In genomic region chr10:72997099-72997498, GRCh38 we compare ENCODE assay signal across 36 cellular contexts. TPM values are rescaled to one million over a fixed set of nuclear protein-coding genes. Genes with fewer than 3 reads are reported as not detected.
"Had no signal": no experiment of that assay in that cellular context is flagged by ENCODE, and none has a peak within 500 bp of the region (broad histone marks: within the 10 kb centered on the region; RNA-seq: fewer than 3 reads in every experiment).

No MANE protein-coding gene starts in this region.

- H3K4me1 ChIP-seq: parathyroid adenoma, psoas muscle, spleen, thyroid gland, tibial nerve, upper lobe of left lung, vagina had no signal

- H2AFZ ChIP-seq: parathyroid adenoma had no signal

- H3K9me3 ChIP-seq: neutrophil, ovary, psoas muscle, thoracic aorta, thyroid gland, upper lobe of left lung, vagina had no signal

- DNase-seq: naive thymus-derived CD8-positive, alpha-beta T cell; nephron progenitor cell; nucleus accumbens; ovary; posterior cingulate gyrus; psoas muscle; right cardiac atrium; spleen; stimulated activated CD4-positive, alpha-beta T cell treated with anti-CD3 and anti-CD28 coated beads, Interleukin-12 subunit alpha, Interleukin-12 subunit beta, amount 100 ng/mL, for 4 hours; stimulated activated CD4-positive, alpha-beta T cell treated with anti-CD3 and anti-CD28 coated beads, Interleukin-1b, Interleukin-23, amount 100 ng/mL, for 48 hours; stimulated activated CD4-positive, alpha-beta T cell treated with anti-CD3 and anti-CD28 coated beads, Interleukin-4, amount 100 ng/mL, for 1 hour; stimulated activated CD4-positive, alpha-beta T cell treated with anti-CD3 and anti-CD28 coated beads, Interleukin-4, amount 100 ng/mL, for 4 hours; stimulated activated CD8-positive, alpha-beta memory T cell treated with anti-CD3 and anti-CD28 coated beads, Interleukin-4, amount 100 ng/mL, for 48 hours; stimulated activated naive CD4-positive, alpha-beta T cell; stimulated activated naive CD8-positive, alpha-beta T cell treated with anti-CD3 and anti-CD28 coated beads, Interleukin-15, amount 100 ng/mL, for 72 hours; stimulated activated naive CD8-positive, alpha-beta T cell treated with anti-CD3 and anti-CD28 coated beads, Interleukin-15, Interleukin-2, amounts not matched to agents 100 U/mL and 50 U/mL, for 24 hours; substantia nigra; thyroid gland; trophoblast cell; upper lobe of left lung had no signal

- ATAC-seq: naive thymus-derived CD8-positive, alpha-beta T cell; natural killer cell treated with Interleukin-12 subunit alpha and Interleukin-12 subunit beta and Interleukin-15 and Interleukin-18, amount 100 ng/mL, for 72 hours; right cardiac atrium; sciatic nerve; stimulated activated memory B cell treated with anti-CD40 and anti-IgM and Interleukin-4, amounts not matched to agents 10 μg/mL and 1 μg/mL and 100 μg/mL, for 72 hours; stimulated activated naive CD8-positive, alpha-beta T cell treated with anti-CD3 and anti-CD28 coated beads, Interleukin-15, amount 100 ng/mL, for 72 hours; stimulated activated naive CD8-positive, alpha-beta T cell treated with anti-CD3 and anti-CD28 coated beads, Interleukin-15, Interleukin-2, amounts not matched to agents 100 U/mL and 50 U/mL, for 24 hours had no signal

- H3K4me2 ChIP-seq: smooth muscle cell had no signal

- H3K4me1 Mint-ChIP-seq: nephron progenitor cell; neural crest cell; stimulated activated memory B cell treated with anti-CD40 and anti-IgM and Interleukin-4, amounts not matched to agents 10 μg/mL and 1 μg/mL and 100 μg/mL, for 72 hours; stimulated activated naive CD8-positive, alpha-beta T cell treated with anti-CD3 and anti-CD28 coated beads, Interleukin-15, amount 100 ng/mL, for 72 hours had no signal

- H3K9me3 Mint-ChIP-seq: natural killer cell treated with Interleukin-12 subunit alpha and Interleukin-12 subunit beta and Interleukin-15 and Interleukin-18, amount 100 ng/mL, for 72 hours had no signal

- H3K27ac ChIP-seq: neutrophil, ovary, parathyroid adenoma, psoas muscle, skin epidermis, spleen, thoracic aorta, thyroid gland, tibial nerve, upper lobe of left lung, vagina had no signal

- FAIRE-seq: urothelium cell line had no signal

- H3K4me3 ChIP-seq: ovary, psoas muscle, skin epidermis, smooth muscle cell, spleen, thoracic aorta, thyroid gland, tibial nerve, upper lobe of left lung, vagina had no signal

- H3K27me3 Mint-ChIP-seq: naive thymus-derived CD8-positive, alpha-beta T cell; natural killer cell treated with Interleukin-12 subunit alpha and Interleukin-12 subunit beta and Interleukin-15 and Interleukin-18, amount 100 ng/mL, for 72 hours; progenitor cell of endocrine pancreas; stimulated activated memory B cell treated with anti-CD40 and anti-IgM and Interleukin-4, amounts not matched to agents 10 μg/mL and 1 μg/mL and 100 μg/mL, for 72 hours; stimulated activated naive CD8-positive, alpha-beta T cell treated with anti-CD3 and anti-CD28 coated beads, Interleukin-15, amount 100 ng/mL, for 72 hours had no signal

- H3K27ac Mint-ChIP-seq: naive thymus-derived CD8-positive, alpha-beta T cell; natural killer cell treated with Interleukin-12 subunit alpha and Interleukin-12 subunit beta and Interleukin-15 and Interleukin-18, amount 100 ng/mL, for 72 hours; nephron progenitor cell; progenitor cell of endocrine pancreas; stimulated activated memory B cell treated with anti-CD40 and anti-IgM and Interleukin-4, amounts not matched to agents 10 μg/mL and 1 μg/mL and 100 μg/mL, for 72 hours; stimulated activated naive CD8-positive, alpha-beta T cell treated with anti-CD3 and anti-CD28 coated beads, Interleukin-15, amount 100 ng/mL, for 72 hours had no signal

- H3K36me3 ChIP-seq: neutrophil, ovary, thoracic aorta, thyroid gland, upper lobe of left lung, vagina had no signal

- H3K79me2 ChIP-seq: parathyroid adenoma had no signal

- H3K4me3 Mint-ChIP-seq: naive thymus-derived CD8-positive, alpha-beta T cell; natural killer cell treated with Interleukin-12 subunit alpha and Interleukin-12 subunit beta and Interleukin-15 and Interleukin-18, amount 100 ng/mL, for 72 hours; nephron progenitor cell; neural crest cell; stimulated activated memory B cell treated with anti-CD40 and anti-IgM and Interleukin-4, amounts not matched to agents 10 μg/mL and 1 μg/mL and 100 μg/mL, for 72 hours; stimulated activated naive CD8-positive, alpha-beta T cell treated with anti-CD3 and anti-CD28 coated beads, Interleukin-15, amount 100 ng/mL, for 72 hours had no signal

- H3K27me3 ChIP-seq: neutrophil, ovary, spleen, thyroid gland, tibial nerve, upper lobe of left lung, vagina had no signal

- H3K9ac ChIP-seq: parathyroid adenoma had no signal

RNA-seq across cellular contexts. Expression of gene PLA2G12B, which starts 42.5 kb away (rescaled TPM):
- total RNA-seq: naive thymus-derived CD8-positive, alpha-beta T cell; natural killer cell treated with Interleukin-12 subunit alpha and Interleukin-12 subunit beta and Interleukin-15 and Interleukin-18, amount 100 ng/mL, for 72 hours; neural crest cell; osteoblast; ovary; sciatic nerve; smooth muscle cell; spleen; temporal lobe; thoracic aorta; thyroid gland; tibial nerve; ureter; vagina had no signal
- polyA plus RNA-seq: naive thymus-derived CD8-positive, alpha-beta T cell; ovary; smooth muscle cell had no signal
